ENCODE assay signal across 34 cellular contexts in the genomic region with DNA sequence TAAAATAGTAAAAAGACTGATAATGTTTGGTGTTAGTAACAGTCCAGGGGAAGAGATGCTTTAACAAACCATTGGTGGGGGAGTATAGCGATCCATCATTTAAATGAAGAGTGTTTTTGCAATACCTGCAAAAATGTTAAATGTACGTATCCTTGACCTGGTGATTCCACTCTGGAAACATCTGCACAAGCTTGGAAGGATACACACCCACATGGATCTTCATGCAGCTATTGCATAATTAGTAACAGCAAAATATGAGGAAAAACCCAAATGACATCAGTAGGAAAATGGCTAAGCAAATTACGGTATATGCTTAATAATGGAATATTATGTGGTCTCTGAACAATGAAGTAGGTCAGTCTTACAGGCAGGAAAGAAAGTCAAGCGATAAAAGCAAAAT. TPM values are rescaled to one million over a fixed set of nuclear protein-coding genes. Genes with fewer than 3 reads are reported as not detected.
"Had no signal": no experiment of that assay in that cellular context is flagged by ENCODE, and none has a peak within 500 bp of the region (broad histone marks: within the 10 kb centered on the region; RNA-seq: fewer than 3 reads in every experiment).

No MANE protein-coding gene starts in this region.

- H3K27me3 Mint-ChIP-seq: activated B cell treated with CpG ODN at 0.5 μM for 24 hours; activated CD4-positive, alpha-beta memory T cell treated with anti-CD3 and anti-CD28 coated beads for 36 hours; activated CD4-positive, alpha-beta T cell treated with anti-CD3 and anti-CD28 coated beads for 36 hours; activated naive CD4-positive, alpha-beta T cell treated with anti-CD3 and anti-CD28 coated beads, Interleukin-2, amount 10 ng/mL, durations not matched to agents 7 days and 5 days; effector memory CD8-positive, alpha-beta T cell had no signal

- H3K4me3 ChIP-seq: esophagus squamous epithelium, gastrocnemius medialis, heart left ventricle had no signal

- H3K36me3 ChIP-seq: brain microvascular endothelial cell, esophagus squamous epithelium, gastrocnemius medialis, heart left ventricle, WERI-Rb-1 had no signal

- ATAC-seq: activated CD4-positive, alpha-beta T cell treated with anti-CD3 and anti-CD28 coated beads for 36 hours; activated CD4-positive, CD25-positive, alpha-beta regulatory T cell treated with anti-CD3 and anti-CD28 coated beads, Interleukin-2, amount 50 U/mL, for 24 hours; activated naive CD4-positive, alpha-beta T cell treated with anti-CD3 and anti-CD28 coated beads, Interleukin-2, amount 50 U/mL, for 72 hours; activated T-cell treated with anti-CD3 and anti-CD28 coated beads, Interleukin-2, amount 50 U/mL, for 72 hours; effector memory CD8-positive, alpha-beta T cell; foreskin keratinocyte; gastrocnemius medialis; heart left ventricle; T-cell; T-helper 17 cell had no signal

- H3K27ac ChIP-seq: brain microvascular endothelial cell, esophagus squamous epithelium, foreskin keratinocyte, gastrocnemius medialis, heart left ventricle, WERI-Rb-1 had no signal

- H3K27ac Mint-ChIP-seq: activated B cell treated with CpG ODN at 0.5 μM for 24 hours; activated CD4-positive, alpha-beta memory T cell treated with anti-CD3 and anti-CD28 coated beads for 36 hours; activated CD4-positive, alpha-beta T cell treated with anti-CD3 and anti-CD28 coated beads for 36 hours; activated CD4-positive, alpha-beta T cell treated with anti-CD3 and anti-CD28 coated beads, Interleukin-2, amount 10 ng/mL, durations not matched to agents 24 days and 14 days; activated naive CD4-positive, alpha-beta T cell treated with anti-CD3 and anti-CD28 coated beads, Interleukin-2, amount 10 ng/mL, durations not matched to agents 7 days and 5 days; activated naive CD4-positive, alpha-beta T cell treated with anti-CD3 and anti-CD28 coated beads, Interleukin-2, amount 50 U/mL, for 72 hours; activated naive CD8-positive, alpha-beta T cell treated with anti-CD3 and anti-CD28 coated beads, Interleukin-2, amount 10 ng/mL, durations not matched to agents 7 days and 5 days; activated T-cell treated with anti-CD3 and anti-CD28 coated beads, Interleukin-2, amount 50 U/mL, for 24 hours; activated T-cell treated with anti-CD3 and anti-CD28 coated beads, Interleukin-2, amount 50 U/mL, for 72 hours; effector memory CD8-positive, alpha-beta T cell; T-cell; T-helper 17 cell; T-helper 2 cell treated with Interferon-gamma antibody and Interleukin-4, amounts not matched to agents 5 μg/mL and 100 μg/mL, for 36 hours had no signal

- H3K36me3 Mint-ChIP-seq: activated CD4-positive, alpha-beta memory T cell treated with anti-CD3 and anti-CD28 coated beads for 36 hours; activated naive CD4-positive, alpha-beta T cell treated with anti-CD3 and anti-CD28 coated beads, Interleukin-2, amount 10 ng/mL, durations not matched to agents 7 days and 5 days; activated naive CD4-positive, alpha-beta T cell treated with anti-CD3 and anti-CD28 coated beads, Interleukin-2, amount 50 U/mL, for 72 hours; activated naive CD8-positive, alpha-beta T cell treated with anti-CD3 and anti-CD28 coated beads, Interleukin-2, amount 10 ng/mL, durations not matched to agents 7 days and 5 days; T-cell had no signal

- H3K4me3 Mint-ChIP-seq: activated B cell treated with CpG ODN at 0.5 μM for 24 hours; activated CD4-positive, alpha-beta memory T cell treated with anti-CD3 and anti-CD28 coated beads for 36 hours; activated CD4-positive, alpha-beta T cell treated with anti-CD3 and anti-CD28 coated beads for 36 hours; activated CD4-positive, alpha-beta T cell treated with anti-CD3 and anti-CD28 coated beads, Interleukin-2, amount 10 ng/mL, durations not matched to agents 24 days and 14 days; activated naive CD4-positive, alpha-beta T cell treated with anti-CD3 and anti-CD28 coated beads, Interleukin-2, amount 10 ng/mL, durations not matched to agents 7 days and 5 days; activated naive CD8-positive, alpha-beta T cell treated with anti-CD3 and anti-CD28 coated beads, Interleukin-2, amount 10 ng/mL, durations not matched to agents 7 days and 5 days; activated T-cell treated with anti-CD3 and anti-CD28 coated beads, Interleukin-2, amount 50 U/mL, for 24 hours; activated T-cell treated with anti-CD3 and anti-CD28 coated beads, Interleukin-2, amount 50 U/mL, for 72 hours; effector memory CD8-positive, alpha-beta T cell; T-cell; T-helper 17 cell; T-helper 2 cell treated with Interferon-gamma antibody and Interleukin-4, amounts not matched to agents 5 μg/mL and 100 μg/mL, for 36 hours had no signal

- H3K9me3 Mint-ChIP-seq: activated B cell treated with CpG ODN at 0.5 μM for 24 hours; activated CD4-positive, alpha-beta memory T cell treated with anti-CD3 and anti-CD28 coated beads for 36 hours; activated CD4-positive, alpha-beta T cell treated with anti-CD3 and anti-CD28 coated beads, Interleukin-2, amount 10 ng/mL, durations not matched to agents 24 days and 14 days; activated naive CD4-positive, alpha-beta T cell treated with anti-CD3 and anti-CD28 coated beads, Interleukin-2, amount 10 ng/mL, durations not matched to agents 7 days and 5 days; activated naive CD8-positive, alpha-beta T cell treated with anti-CD3 and anti-CD28 coated beads, Interleukin-2, amount 10 ng/mL, durations not matched to agents 7 days and 5 days; activated T-cell treated with anti-CD3 and anti-CD28 coated beads, Interleukin-2, amount 50 U/mL, for 24 hours; activated T-cell treated with anti-CD3 and anti-CD28 coated beads, Interleukin-2, amount 50 U/mL, for 72 hours; effector memory CD8-positive, alpha-beta T cell; T-cell; T-helper 2 cell treated with Interferon-gamma antibody and Interleukin-4, amounts not matched to agents 5 μg/mL and 100 μg/mL, for 36 hours had no signal

- H3K4me1 Mint-ChIP-seq: activated B cell treated with CpG ODN at 0.5 μM for 24 hours; activated CD4-positive, alpha-beta T cell treated with anti-CD3 and anti-CD28 coated beads for 36 hours; activated CD4-positive, alpha-beta T cell treated with anti-CD3 and anti-CD28 coated beads, Interleukin-2, amount 10 ng/mL, durations not matched to agents 24 days and 14 days; activated naive CD4-positive, alpha-beta T cell treated with anti-CD3 and anti-CD28 coated beads, Interleukin-2, amount 10 ng/mL, durations not matched to agents 7 days and 5 days; activated naive CD8-positive, alpha-beta T cell treated with anti-CD3 and anti-CD28 coated beads, Interleukin-2, amount 10 ng/mL, durations not matched to agents 7 days and 5 days; T-cell; T-helper 17 cell had no signal

- H3K4me1 ChIP-seq: esophagus squamous epithelium, foreskin keratinocyte, gastrocnemius medialis, heart left ventricle had no signal

- H3K27me3 ChIP-seq: brain microvascular endothelial cell, esophagus squamous epithelium, gastrocnemius medialis, heart left ventricle had no signal

- H3K9me3 ChIP-seq: esophagus squamous epithelium, gastrocnemius medialis had no signal

- DNase-seq: activated B cell treated with CpG ODN at 0.5 μM for 24 hours; activated CD4-positive, alpha-beta memory T cell treated with anti-CD3 and anti-CD28 coated beads for 36 hours; activated CD4-positive, alpha-beta T cell treated with anti-CD3 and anti-CD28 coated beads for 36 hours; activated CD4-positive, alpha-beta T cell treated with anti-CD3 and anti-CD28 coated beads, Interleukin-2, amount 10 ng/mL, durations not matched to agents 24 days and 14 days; activated CD8-positive, alpha-beta memory T cell treated with anti-CD3 and anti-CD28 coated beads, Interleukin-2, amount 50 U/mL, for 48 hours; activated gamma-delta T cell; activated naive CD4-positive, alpha-beta T cell; activated naive CD4-positive, alpha-beta T cell treated with anti-CD3 and anti-CD28 coated beads, Interleukin-2, amount 10 ng/mL, durations not matched to agents 7 days and 5 days; activated naive CD8-positive, alpha-beta T cell treated with anti-CD3 and anti-CD28 coated beads, Interleukin-2, amount 10 ng/mL, durations not matched to agents 7 days and 5 days; activated T-cell treated with anti-CD3 and anti-CD28 coated beads for 4 hours; activated T-cell treated with anti-CD3 and anti-CD28 coated beads, Interleukin-2, amount 50 U/mL, for 24 hours; activated T-cell treated with anti-CD3 and anti-CD28 coated beads, Interleukin-2, amount 50 U/mL, for 72 hours; amniotic stem cell; anterior cingulate cortex; brain microvascular endothelial cell; caudate nucleus; cortex of kidney; dermis blood vessel endothelial cell; effector CD4-positive, alpha-beta T cell; effector memory CD8-positive, alpha-beta T cell; erythroblast; esophagus squamous epithelium; foreskin keratinocyte; gastrocnemius medialis; glutamatergic neuron; heart left ventricle; SW 1271; T-cell; T-helper 17 cell; T1000; WERI-Rb-1 had no signal

RNA-seq across cellular contexts. Expression of a gene that starts 20.5 kb away (rescaled TPM):
- total RNA-seq: activated B cell treated with CpG ODN at 0.5 μM for 24 hours; activated CD4-positive, alpha-beta memory T cell treated with anti-CD3 and anti-CD28 coated beads for 36 hours; activated CD4-positive, alpha-beta T cell treated with anti-CD3 and anti-CD28 coated beads for 36 hours; activated CD4-positive, alpha-beta T cell treated with anti-CD3 and anti-CD28 coated beads, Interleukin-2, amount 10 ng/mL, durations not matched to agents 24 days and 14 days; activated naive CD4-positive, alpha-beta T cell treated with anti-CD3 and anti-CD28 coated beads, Interleukin-2, amount 50 U/mL, for 72 hours; activated naive CD8-positive, alpha-beta T cell treated with anti-CD3 and anti-CD28 coated beads, Interleukin-2, amount 10 ng/mL, durations not matched to agents 7 days and 5 days; activated T-cell treated with anti-CD3 and anti-CD28 coated beads, Interleukin-2, amount 50 U/mL, for 72 hours; dermis blood vessel endothelial cell; esophagus squamous epithelium; foreskin keratinocyte; gastrocnemius medialis; T-cell; T-helper 17 cell had no signal
- polyA plus RNA-seq: foreskin keratinocyte had no signal
